In genomic region chr1:47175227-47175934, GRCh38 we compare ENCODE assay signal across 8 cellular contexts. TPM values are rescaled to one million over a fixed set of nuclear protein-coding genes. Genes with fewer than 3 reads are reported as not detected.
DNase-seq lines count a peak whose midpoint lies in the region; ATAC-seq and TF ChIP-seq lines count a peak whose summit lies in the region.

No MANE protein-coding gene starts in this region.

- H3K36me3 ChIP-seq in Peyer's patch = no peaks in the 10 kb centered on the region
- H3K36me3 ChIP-seq in adrenal gland (replicated peaks in 1 of 2) = no peaks in the 10 kb centered on the region
- H3K36me3 ChIP-seq in heart right ventricle = no peaks in the 10 kb centered on the region
- H3K36me3 ChIP-seq in prostate gland = no peaks in the 10 kb centered on the region

- H3K27me3 ChIP-seq in Peyer's patch (no peaks in the 10 kb centered on the region), adrenal gland (peaks cover 7% of the 10 kb centered on the region), heart right ventricle (peaks cover 0 to 12% (median 4%) of the 10 kb centered on the region in 7 donors), prostate gland (replicated peaks; ENCODE audit: insufficient read depth) (no peaks in the 10 kb centered on the region)

- ATAC-seq in GM18498 (IDR thresholded peaks at IDR 0.05; ENCODE audit: unreplicated experiment) (peak; percentile 47), heart right ventricle (peak in 4 of 8 donors; percentile 25 to 41 (median 27)), GM21447 (IDR thresholded peaks at IDR 0.05; ENCODE audit: unreplicated experiment) (no peak)

- no peaks in the 10 kb centered on the region for H3K9me3 ChIP-seq in Peyer's patch
- no peaks in the 10 kb centered on the region for H3K9me3 ChIP-seq in adrenal gland (replicated peaks in 1 of 3)
- peaks cover 0 to 10% (median 0%) of the 10 kb centered on the region in 11 donors for H3K9me3 ChIP-seq in heart right ventricle
- H3K9me3 ChIP-seq in prostate gland = no peaks in the 10 kb centered on the region

- TF ChIP-seq POLR2A in Peyer's patch (IDR thresholded peaks at IDR 0.05) = no peak
- no peak for TF ChIP-seq POLR2A in adrenal gland (IDR thresholded peaks at IDR 0.05)
- no peak for TF ChIP-seq POLR2A in prostate gland (IDR thresholded peaks at IDR 0.05)

- H3K27ac ChIP-seq in Peyer's patch (no peak overlapping the region), adrenal gland (no peak overlapping the region), heart right ventricle (no peak overlapping the region), prostate gland (no peak overlapping the region)

- no peak for DNase-seq in AG09319 (ENCODE audit: extremely low read depth, low read depth)
- peak; percentile 89 for DNase-seq in HuH-7 (ENCODE audit: low spot score)
- peak in 1 of 3 donors; percentile 66 for DNase-seq in Peyer's patch
- DNase-seq in adrenal gland = peak in 6 of 7 donors; percentile 43 to 74 (median 60)
- peak in 1 of 2 donors; percentile 50 for DNase-seq in heart right ventricle
- peak; percentile 56 for DNase-seq in prostate gland (ENCODE audit: low spot score)

- 12 to 16% (median 14%) methylated on average over 11 of the region's 11 CpGs for WGBS in adrenal gland, 4 donors
- WGBS in heart right ventricle, 2 donors = 17 to 18% methylated on average over 11 of the region's 11 CpGs
- 12% methylated on average over 11 of the region's 11 CpGs for WGBS in prostate gland

- TF ChIP-seq CTCF in AG09319 (IDR thresholded peaks at IDR 0.05; ENCODE audit: low read depth, low read length) (peak; percentile 96), Peyer's patch (IDR thresholded peaks at IDR 0.05) (peak; percentile 67 to 92 (median 90)), adrenal gland (IDR thresholded peaks at IDR 0.05) (peak; percentile 91 to 98 (median 94)), heart right ventricle (IDR thresholded peaks at IDR 0.05) (peak; percentile 83 to 95 (median 90)), prostate gland (IDR thresholded peaks at IDR 0.05) (peak; percentile 84 to 94 (median 90))

- intact Hi-C loops in adrenal gland (cut with DNase I) = no loop called here
- intact Hi-C loops in heart right ventricle (cut with DNase I) = loop anchor here in 6 of 10 donors (5.0 to 10.0 kb wide), 7 partner anchors 87 to 552 kb away; partner anchors contain the start of gene FOXD2 (in 1 of the 6)
- intact Hi-C loops in prostate gland (cut with DNase I) = no loop called here

- H3K4me1 ChIP-seq in Peyer's patch (peaks cover 0 to 12% (median 3%) of the 10 kb centered on the region in 4 donors), adrenal gland (replicated peaks in 1 of 2) (peaks cover 5 to 11% of the 10 kb centered on the region in 2 donors), heart right ventricle (peaks cover 3 to 19% (median 12%) of the 10 kb centered on the region in 9 donors), prostate gland (replicated peaks) (no peaks in the 10 kb centered on the region)

- H3K4me3 ChIP-seq in Peyer's patch (no peak overlapping the region), adrenal gland (no peak overlapping the region), heart right ventricle (no peak overlapping the region), prostate gland (no peak overlapping the region)

RNA-seq across cellular contexts. Expression of gene PDZK1IP1, which starts 14.5 kb away (rescaled TPM):
- 100 to 1,000 TPM in 2 of 4 donors, 10 to 100 TPM in 1, 1 to 10 TPM in 1; 5.8 to 224 (median 104) TPM for total RNA-seq in Peyer's patch
- 10 to 100 TPM in 3 of 8 donors, 1 to 10 TPM in 5; 1.8 to 16.9 (median 4.7) TPM for total RNA-seq in adrenal gland
- polyA plus RNA-seq in adrenal gland = 1 to 10 TPM; 1.5 to 3.9 (median 3.7) TPM
- under 1 TPM in 2 of 10 donors, not detected in 8; 0.44 to 0.78 TPM for total RNA-seq in heart right ventricle
- polyA plus RNA-seq in heart right ventricle = under 1 TPM; 0.23 to 0.51 TPM
- total RNA-seq in prostate gland = 10 to 100 TPM in 1 of 2 donors, 1 to 10 TPM in 1; 5.9 to 36.1 TPM

RNA-seq across cellular contexts. Expression of gene CYP4A22, which starts 38.1 kb away (rescaled TPM):
- total RNA-seq in Peyer's patch (under 1 TPM in 2 of 4 donors, not detected in 2; 0.47 to 0.88 TPM), adrenal gland (not detected), heart right ventricle (not detected), prostate gland (not detected)
- polyA plus RNA-seq in adrenal gland (not detected), heart right ventricle (not detected)

RNA-seq across cellular contexts. Expression of gene TAL1, which starts 56.6 kb away (rescaled TPM):
- total RNA-seq in Peyer's patch (1 to 10 TPM; 1.2 to 7.4 (median 2.9) TPM), adrenal gland (1 to 10 TPM; 1.2 to 6.0 (median 2.8) TPM), heart right ventricle (1 to 10 TPM; 1.8 to 5.0 (median 4.0) TPM), prostate gland (1 to 10 TPM; 1.0 to 1.8 TPM)
- polyA plus RNA-seq in adrenal gland (10 to 100 TPM in 1 of 3 donors, 1 to 10 TPM in 2; 2.9 to 13.4 (median 5.4) TPM), heart right ventricle (1 to 10 TPM; 2.4 to 7.4 TPM)

Comparison
In these comparisons a context has a peak if more than half of its experiments do, and no peak if none do; other contexts are left out.
1. intact Hi-C loops: an anchor here in heart right ventricle (5.0 to 10.0 kb wide); none called in adrenal gland and prostate gland.